ENCODE assay signal across 8 cellular contexts in the genomic region with DNA sequence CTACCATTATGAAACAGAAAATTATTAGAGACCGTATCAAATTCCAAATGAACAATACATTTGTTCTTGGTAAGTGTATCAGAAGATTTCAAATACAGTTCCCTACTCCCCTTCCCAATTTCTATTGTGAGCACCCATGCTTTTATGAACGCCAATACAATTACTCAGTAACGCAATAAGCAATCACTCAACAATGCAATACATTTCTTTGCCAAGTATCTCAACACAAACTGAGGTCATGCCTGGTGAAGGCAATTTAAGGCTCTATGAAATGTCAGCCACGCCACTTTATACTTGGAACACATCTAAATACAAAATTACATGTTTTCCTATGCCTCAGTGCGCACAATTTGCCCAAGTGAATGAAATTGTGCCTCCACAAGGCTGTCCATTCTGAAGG. TPM values are rescaled to one million over a fixed set of nuclear protein-coding genes. Genes with fewer than 3 reads are reported as not detected.
DNase-seq lines count a peak whose midpoint lies in the region; ATAC-seq and TF ChIP-seq lines count a peak whose summit lies in the region.

No MANE protein-coding gene starts in this region.

- H3F3A ChIP-seq in OCI-LY1 (ENCODE audit: insufficient read depth, low read length) (no peaks in the 10 kb centered on the region), neural progenitor cell (ENCODE audit: low read depth) (no peaks in the 10 kb centered on the region)

- no peaks in the 10 kb centered on the region for H3K27me3 ChIP-seq in CD4-positive, alpha-beta memory T cell (ENCODE audit: insufficient read depth, low read length)
- H3K27me3 ChIP-seq in OCI-LY1 (ENCODE audit: insufficient read depth, low read length) (no peaks in the 10 kb centered on the region), endodermal cell (ENCODE audit: control insufficient read depth, insufficient read depth, low read length, poor library complexity, severe bottlenecking) (no peaks in the 10 kb centered on the region), neural progenitor cell (no peaks in the 10 kb centered on the region)

- intact Hi-C loops in CD4-positive, alpha-beta memory T cell (cut with micrococcal nuclease), result loop anchor here (5.0 to 10.0 kb wide), 3 partner anchors 779 to 862 kb away; a partner anchor contains a TSS
- intact Hi-C loops in mucosa of descending colon (cut with DNase I, micrococcal nuclease) (no loop called here), head of caudate nucleus (cut with DNase I) (no loop called here)

- H3K4me1 Mint-ChIP-seq in CD4-positive, alpha-beta memory T cell, result peaks cover 11 to 30% (median 14%) of the 10 kb centered on the region in 4 donors
- H3K4me1 Mint-ChIP-seq in endodermal cell, result peaks cover 13% of the 10 kb centered on the region
- H3K4me1 Mint-ChIP-seq in neural progenitor cell, result peaks cover 5% of the 10 kb centered on the region

- H2AFZ ChIP-seq in OCI-LY1 (ENCODE audit: low read length), result no peak overlapping the region
- H2AFZ ChIP-seq in neural progenitor cell (replicated peaks), result no peak overlapping the region

- 79% methylated on average over 5 of the region's 5 CpGs; no CpG with 5 or more reads in 1 of the 2 experiments for WGBS in endodermal cell (ENCODE audit: insufficient coverage in 1 of 2, insufficient read length in 1 of 2), 2 experiments

- TF ChIP-seq CTCF in OCI-LY1 (IDR thresholded peaks at IDR 0.05; ENCODE audit: low read length) (no peak), endodermal cell (conservative IDR thresholded peaks at IDR 0.05) (no peak), neural progenitor cell (IDR thresholded peaks at IDR 0.05) (no peak), mucosa of descending colon (IDR thresholded peaks at IDR 0.05) (no peak)

- H3K4me3 ChIP-seq in CD4-positive, alpha-beta memory T cell (ENCODE audit: low read length in 2 of 2), result peak overlapping the region in 1 of 2 donors; percentile 73
- H3K4me3 ChIP-seq in OCI-LY1 (ENCODE audit: low read depth, low read length, poor library complexity, severe bottlenecking) (peak overlapping the region; percentile 71), endodermal cell (ENCODE audit: low read length) (peak overlapping the region; percentile 86), neural progenitor cell (peak overlapping the region; percentile 62), mucosa of descending colon (no peak overlapping the region)

- peak overlapping the region; percentile 78 for H3K9ac ChIP-seq in OCI-LY1 (ENCODE audit: low read length)
- no peak overlapping the region for H3K9ac ChIP-seq in endodermal cell (ENCODE audit: extremely low read depth, low read length, poor library complexity, severe bottlenecking)
- H3K9ac ChIP-seq in neural progenitor cell, result peak overlapping the region; percentile 60

- DNase-seq in CD4-positive, alpha-beta memory T cell, result peak in 1 of 5 donors; percentile 2
- DNase-seq in endodermal cell (no peak), neural progenitor cell (ENCODE audit: low spot score) (no peak), mucosa of descending colon (no peak), NCI-H526 (lab: John Stamatoyannopoulos, UW) (no peak), head of caudate nucleus (no peak), left lobe of liver (ENCODE audit: low spot score) (no peak)

- H3K27ac ChIP-seq in CD4-positive, alpha-beta memory T cell (ENCODE audit: low read depth, low read length), result peak overlapping the region; percentile 78
- H3K27ac ChIP-seq in OCI-LY1 (ENCODE audit: low read depth, low read length, poor library complexity, severe bottlenecking) (peak overlapping the region; percentile 61), endodermal cell (ENCODE audit: low read depth, low read length) (no peak overlapping the region), neural progenitor cell (no peak overlapping the region)

- peaks cover 2 to 5% of the 10 kb centered on the region in 2 donors for H3K27me3 Mint-ChIP-seq in CD4-positive, alpha-beta memory T cell
- H3K27me3 Mint-ChIP-seq in endodermal cell (ENCODE audit: insufficient read depth) (no peaks in the 10 kb centered on the region), neural progenitor cell (ENCODE audit: insufficient read depth, low read depth) (peaks cover 9% of the 10 kb centered on the region)

- peaks cover 0 to 2% (median 0%) of the 10 kb centered on the region in 8 donors for H3K9me3 Mint-ChIP-seq in CD4-positive, alpha-beta memory T cell
- H3K9me3 Mint-ChIP-seq in endodermal cell (peaks cover 2% of the 10 kb centered on the region), neural progenitor cell (no peaks in the 10 kb centered on the region)

- peak overlapping the region; percentile 7 to 98 (median 96) for H3K4me3 Mint-ChIP-seq in CD4-positive, alpha-beta memory T cell
- H3K4me3 Mint-ChIP-seq in endodermal cell (peak overlapping the region; percentile 77), neural progenitor cell (peak overlapping the region; percentile 87)

- CTCF ChIA-PET in CD4-positive, alpha-beta memory T cell (lab: Charles Lee; ENCODE audit: partially characterized antibody), result no interaction called here

- no peaks in the 10 kb centered on the region for H3K79me2 ChIP-seq in OCI-LY1 (ENCODE audit: insufficient read depth, low read length)
- no peaks in the 10 kb centered on the region for H3K79me2 ChIP-seq in neural progenitor cell (ENCODE audit: low read depth)

- peaks cover 12 to 21% of the 10 kb centered on the region in 2 donors for H3K36me3 Mint-ChIP-seq in CD4-positive, alpha-beta memory T cell
- H3K36me3 Mint-ChIP-seq in endodermal cell (ENCODE audit: low read depth) (peaks cover 13% of the 10 kb centered on the region), neural progenitor cell (no peaks in the 10 kb centered on the region)

- peak overlapping the region; percentile 83 for H3K4me2 ChIP-seq in OCI-LY1 (ENCODE audit: low read length)
- peak overlapping the region; percentile 68 for H3K4me2 ChIP-seq in neural progenitor cell

- no peaks in the 10 kb centered on the region for H4K20me1 ChIP-seq in OCI-LY1 (ENCODE audit: insufficient read depth, low read length)
- H4K20me1 ChIP-seq in neural progenitor cell (ENCODE audit: low read depth), result peaks cover 5% of the 10 kb centered on the region

- H3K9me2 ChIP-seq in OCI-LY1 (ENCODE audit: low read depth, low read length), result no peaks in the 10 kb centered on the region

- peaks cover 18% of the 10 kb centered on the region for H3K4me1 ChIP-seq in CD4-positive, alpha-beta memory T cell (ENCODE audit: insufficient read depth, low read length)
- H3K4me1 ChIP-seq in OCI-LY1 (ENCODE audit: insufficient read depth, low read length, severe bottlenecking) (peaks cover 28% of the 10 kb centered on the region), endodermal cell (ENCODE audit: control insufficient read depth, insufficient read depth, low read length) (no peaks in the 10 kb centered on the region), neural progenitor cell (no peaks in the 10 kb centered on the region), mucosa of descending colon (ENCODE audit: low read depth) (no peaks in the 10 kb centered on the region)

- H3K36me3 ChIP-seq in CD4-positive, alpha-beta memory T cell (ENCODE audit: insufficient read depth, low read length), result no peaks in the 10 kb centered on the region
- no peaks in the 10 kb centered on the region for H3K36me3 ChIP-seq in OCI-LY1 (ENCODE audit: insufficient read depth, low read length)
- H3K36me3 ChIP-seq in endodermal cell (ENCODE audit: control insufficient read depth, insufficient read depth, low read length), result no peaks in the 10 kb centered on the region
- H3K36me3 ChIP-seq in neural progenitor cell, result no peaks in the 10 kb centered on the region
- no peaks in the 10 kb centered on the region for H3K36me3 ChIP-seq in mucosa of descending colon (ENCODE audit: low read depth)

- H3K27ac Mint-ChIP-seq in CD4-positive, alpha-beta memory T cell, result peak overlapping the region; percentile 85 to 99 (median 98)
- H3K27ac Mint-ChIP-seq in endodermal cell (no peak overlapping the region), neural progenitor cell (no peak overlapping the region)

- ATAC-seq in mucosa of descending colon, result no peak
- ATAC-seq in left lobe of liver, result no peak

- H3K9me3 ChIP-seq in CD4-positive, alpha-beta memory T cell (ENCODE audit: control insufficient read depth in 1 of 2, low read length in 2 of 2), result no peaks in the 10 kb centered on the region
- no peaks in the 10 kb centered on the region for H3K9me3 ChIP-seq in OCI-LY1 (ENCODE audit: low read length)
- H3K9me3 ChIP-seq in endodermal cell (ENCODE audit: control insufficient read depth, low read length), result no peaks in the 10 kb centered on the region
- H3K9me3 ChIP-seq in neural progenitor cell (ENCODE audit: low read depth), result no peaks in the 10 kb centered on the region
- H3K9me3 ChIP-seq in mucosa of descending colon, result no peaks in the 10 kb centered on the region

- POLR2A ChIA-PET in CD4-positive, alpha-beta memory T cell (lab: Charles Lee; ENCODE audit: partially characterized antibody), result no interaction called here

RNA-seq across cellular contexts. Expression of a gene that starts 0.7 kb away (rescaled TPM):
- total RNA-seq in CD4-positive, alpha-beta memory T cell, result 1 to 10 TPM; 5.0 to 5.6 TPM
- 10 to 100 TPM; 12.1 to 25.1 TPM for polyA plus RNA-seq in CD4-positive, alpha-beta memory T cell
- total RNA-seq in endodermal cell (10 to 100 TPM; 21.8 to 24.4 TPM), neural progenitor cell (ENCODE audit: low replicate concordance) (17.4 and 40.0 TPM in 2 replicates), mucosa of descending colon (10 to 100 TPM in 2 of 3 donors, 1 to 10 TPM in 1; 9.3 to 28.6 (median 18.0) TPM), left lobe of liver (15.6 TPM)
- polyA plus RNA-seq in endodermal cell (2013, experiment 1 of 2), result 16.0 TPM
- polyA plus RNA-seq in endodermal cell (2013, experiment 2 of 2), result 13.0 TPM

Comparison
In these comparisons a context has a peak if more than half of its experiments do, and no peak if none do; other contexts are left out.
1. H3K27ac ChIP-seq: peak in CD4-positive, alpha-beta memory T cell (single experiment) and OCI-LY1 (single experiment); none in endodermal cell (single experiment) and neural progenitor cell (single experiment).
2. H3K27ac Mint-ChIP-seq: peak in CD4-positive, alpha-beta memory T cell (7 of 7); none in endodermal cell (single experiment) and neural progenitor cell (single experiment).
3. Peak in every context shown above with its lines, with median percentiles within 50 percentile points of each other: H3K4me3 Mint-ChIP-seq.